8 cellular contexts compared by ENCODE assay signal in genomic region chr4:52658671-52659015, GRCh38. TPM values are rescaled to one million over a fixed set of nuclear protein-coding genes. Genes with fewer than 3 reads are reported as not detected.
DNase-seq lines count a peak whose midpoint lies in the region; ATAC-seq and TF ChIP-seq lines count a peak whose summit lies in the region.

No MANE protein-coding gene starts in this region.

- H3F3A ChIP-seq in PC-3 (ENCODE audit: low read length, unreplicated experiment) (no peaks in the 10 kb centered on the region), neural progenitor cell (ENCODE audit: low read depth) (peaks cover 25% of the 10 kb centered on the region)

- DNase-seq in CD4-positive, CD25-positive, alpha-beta regulatory T cell: no peak
- DNase-seq in PC-3: no peak
- DNase-seq in epithelial cell of prostate (ENCODE audit: low read depth, low spot score): no peak
- no peak for DNase-seq in neural progenitor cell (ENCODE audit: low spot score)
- no peak for DNase-seq in NCI-H526 treated with DMSO at 0.1 percent for 48 hours (lab: John Stamatoyannopoulos, UW)
- no peak for DNase-seq in NAMALWA (ENCODE audit: low spot score)
- no peak for DNase-seq in kidney glomerular epithelial cell (lab: John Stamatoyannopoulos, UW)

- intact Hi-C loops in PC-3 (cut with micrococcal nuclease): loop anchor here (1.0 kb wide), 1 partner anchor 54 kb away; no protein-coding TSS in a partner anchor

- no peak for TF ChIP-seq CTCF in PC-3 (conservative IDR thresholded peaks at IDR 0.05; ENCODE audit: low read depth, low read length)
- TF ChIP-seq CTCF in neural progenitor cell (IDR thresholded peaks at IDR 0.05): no peak

- peaks cover 0 to 9% (median 2%) of the 10 kb centered on the region in 7 donors for H3K9me3 Mint-ChIP-seq in CD4-positive, CD25-positive, alpha-beta regulatory T cell
- H3K9me3 Mint-ChIP-seq in neural progenitor cell: peaks cover 38% of the 10 kb centered on the region

- ATAC-seq in CD4-positive, CD25-positive, alpha-beta regulatory T cell (ENCODE audit: low read depth in 2 of 2): no peak
- ATAC-seq in GM21737 (IDR thresholded peaks at IDR 0.05; ENCODE audit: unreplicated experiment): peak; percentile 25
- ATAC-seq in PC-3: peak; percentile 2

- H3K79me2 ChIP-seq in PC-3 (ENCODE audit: low read length) (peaks cover 46% of the 10 kb centered on the region), neural progenitor cell (ENCODE audit: low read depth) (peaks cover 68% of the 10 kb centered on the region)

- H3K36me3 Mint-ChIP-seq in CD4-positive, CD25-positive, alpha-beta regulatory T cell: no peaks in the 10 kb centered on the region
- peaks cover 46% of the 10 kb centered on the region for H3K36me3 Mint-ChIP-seq in neural progenitor cell

- H3K27ac Mint-ChIP-seq in CD4-positive, CD25-positive, alpha-beta regulatory T cell: no peak overlapping the region
- H3K27ac Mint-ChIP-seq in neural progenitor cell: no peak overlapping the region

- H3K36me3 ChIP-seq in CD4-positive, CD25-positive, alpha-beta regulatory T cell (ENCODE audit: control insufficient read depth, insufficient read depth, low read length): no peaks in the 10 kb centered on the region
- H3K36me3 ChIP-seq in PC-3 (ENCODE audit: low read depth, low read length) (no peaks in the 10 kb centered on the region; the same call in 1 of the 2 replicates), neural progenitor cell (no peaks in the 10 kb centered on the region)

- no peaks in the 10 kb centered on the region for H3K9me3 ChIP-seq in CD4-positive, CD25-positive, alpha-beta regulatory T cell (ENCODE audit: control insufficient read depth in 2 of 2, low read length in 2 of 2)
- H3K9me3 ChIP-seq in PC-3 (ENCODE audit: low read length) (no peaks in the 10 kb centered on the region), neural progenitor cell (ENCODE audit: low read depth) (no peaks in the 10 kb centered on the region)

- peaks cover 5% of the 10 kb centered on the region for H3K27me3 ChIP-seq in CD4-positive, CD25-positive, alpha-beta regulatory T cell (ENCODE audit: control insufficient read depth, insufficient read depth, low read length)
- H3K27me3 ChIP-seq in PC-3 (ENCODE audit: low read length): no peaks in the 10 kb centered on the region
- H3K27me3 ChIP-seq in neural progenitor cell: peaks cover 15% of the 10 kb centered on the region

- H3K9ac ChIP-seq in PC-3 (ENCODE audit: low read length): peak overlapping the region; percentile 88
- peak overlapping the region; percentile 61 for H3K9ac ChIP-seq in neural progenitor cell

- peaks cover 15% of the 10 kb centered on the region for H3K4me1 ChIP-seq in CD4-positive, CD25-positive, alpha-beta regulatory T cell (ENCODE audit: control insufficient read depth, insufficient read depth, low read length, poor library complexity, severe bottlenecking)
- peaks cover 16% of the 10 kb centered on the region for H3K4me1 ChIP-seq in PC-3 (ENCODE audit: insufficient read depth, low read length)
- H3K4me1 ChIP-seq in neural progenitor cell: peaks cover 18% of the 10 kb centered on the region

- H3K27ac ChIP-seq in CD4-positive, CD25-positive, alpha-beta regulatory T cell (ENCODE audit: insufficient read depth, low read length, poor library complexity, severe bottlenecking): no peak overlapping the region
- H3K27ac ChIP-seq in PC-3 (ENCODE audit: low read length) (no peak overlapping the region), epithelial cell of prostate (peak overlapping the region; percentile 65), neural progenitor cell (peak overlapping the region; percentile 44)

- POLR2A ChIA-PET in PC-3 (lab: Charles Lee; ENCODE audit: unreplicated experiment): no interaction called here

- H3K4me3 ChIP-seq in CD4-positive, CD25-positive, alpha-beta regulatory T cell (ENCODE audit: low read depth, low read length): peak overlapping the region; percentile 15
- H3K4me3 ChIP-seq in PC-3 (ENCODE audit: low read length): peak overlapping the region; percentile 90
- H3K4me3 ChIP-seq in neural progenitor cell: peak overlapping the region; percentile 96

- CTCF ChIA-PET in PC-3 (lab: Charles Lee): no interaction called here

- H3K4me1 Mint-ChIP-seq in CD4-positive, CD25-positive, alpha-beta regulatory T cell: peaks cover 0 to 30% (median 18%) of the 10 kb centered on the region in 4 donors
- peaks cover 33% of the 10 kb centered on the region for H3K4me1 Mint-ChIP-seq in neural progenitor cell

- peaks cover 52% of the 10 kb centered on the region for H3K27me3 Mint-ChIP-seq in CD4-positive, CD25-positive, alpha-beta regulatory T cell
- H3K27me3 Mint-ChIP-seq in neural progenitor cell (ENCODE audit: insufficient read depth, low read depth): peaks cover 2% of the 10 kb centered on the region

- no peaks in the 10 kb centered on the region for H3K9me2 ChIP-seq in PC-3 (replicated peaks; ENCODE audit: low read length)

- no TSS peak for BruUV-seq in PC-3 (replicated peaks; lab: Mats Ljungman, UMichigan)

- H2AFZ ChIP-seq in PC-3 (ENCODE audit: low read length): peak overlapping the region; percentile 95
- peak overlapping the region; percentile 87 for H2AFZ ChIP-seq in neural progenitor cell (replicated peaks)

- H3K4me3 Mint-ChIP-seq in CD4-positive, CD25-positive, alpha-beta regulatory T cell: peak overlapping the region; percentile 53 to 84 (median 79)
- H3K4me3 Mint-ChIP-seq in neural progenitor cell: peak overlapping the region; percentile 91

- H4K20me1 ChIP-seq in PC-3 (ENCODE audit: low read length): no peaks in the 10 kb centered on the region
- H4K20me1 ChIP-seq in neural progenitor cell (ENCODE audit: low read depth): peaks cover 24% of the 10 kb centered on the region

- H3K4me2 ChIP-seq in PC-3 (ENCODE audit: low read length): peak overlapping the region; percentile 85
- peak overlapping the region; percentile 89 for H3K4me2 ChIP-seq in neural progenitor cell

RNA-seq across cellular contexts. Expression of gene USP46, which starts 0.5 kb away (rescaled TPM):
- total RNA-seq in CD4-positive, CD25-positive, alpha-beta regulatory T cell: 9.6 TPM
- polyA plus RNA-seq in CD4-positive, CD25-positive, alpha-beta regulatory T cell: 1 to 10 TPM in 3 of 4 donors, under 1 TPM in 1; 0.32 to 1.8 (median 1.7) TPM
- 9.2 and 9.4 TPM in 2 replicates for total RNA-seq in PC-3 (2014; rRNA removed)
- total RNA-seq in neural progenitor cell (ENCODE audit: low replicate concordance): 27.7 and 51.3 TPM in 2 replicates

Comparison
In these comparisons a context has a peak if more than half of its experiments do, and no peak if none do; other contexts are left out.
1. ATAC-seq: peak in GM21737 (single experiment) and PC-3 (single experiment); none in CD4-positive, CD25-positive, alpha-beta regulatory T cell (0 of 2).
2. H3K27ac ChIP-seq: peak in epithelial cell of prostate (single experiment) and neural progenitor cell (single experiment); none in CD4-positive, CD25-positive, alpha-beta regulatory T cell (single experiment) and PC-3 (single experiment).
3. H3K4me3 ChIP-seq: peak in every context shown above with its lines; median percentile 96 in neural progenitor cell; 90 in PC-3; 15 in CD4-positive, CD25-positive, alpha-beta regulatory T cell.